Comparison of ENCODE assay signal across 17 cellular contexts in the genomic region with DNA sequence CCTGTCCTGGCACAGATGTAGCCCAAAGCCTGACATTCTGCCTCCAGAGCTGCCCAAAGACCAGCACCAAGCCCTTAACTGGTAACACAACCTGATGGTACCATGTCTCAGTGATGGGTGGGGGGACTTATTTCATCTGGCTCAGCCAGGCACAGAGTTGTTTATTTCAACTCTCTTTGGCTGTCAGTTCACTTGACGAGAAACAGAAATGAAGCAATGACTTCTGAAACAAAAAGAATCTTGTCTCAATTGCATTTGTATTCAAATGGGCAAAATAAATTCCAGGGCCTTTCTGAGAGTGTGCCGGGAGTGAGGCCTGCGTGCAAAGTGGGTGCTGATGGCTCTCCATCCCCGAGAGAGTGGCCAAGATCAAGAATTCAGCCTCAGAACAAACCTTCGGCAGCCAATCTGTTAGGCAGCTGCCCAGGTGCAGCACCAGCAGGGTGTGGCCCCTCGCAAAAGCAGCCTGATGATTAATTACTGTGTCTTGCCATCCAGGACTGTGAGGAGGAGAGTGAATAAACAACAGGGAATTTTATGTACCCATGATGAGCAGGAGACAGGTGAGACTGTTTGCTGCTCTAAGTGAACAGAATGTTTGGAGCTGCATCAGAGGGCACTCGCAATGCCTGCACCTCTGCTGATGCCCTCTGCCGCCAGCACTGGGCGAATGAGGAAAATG.
A peak's percentile ranks its signal among the peaks of the same experiment; 100 is the strongest.
DNase-seq lines count a peak whose midpoint lies in the region; ATAC-seq and TF ChIP-seq lines count a peak whose summit lies in the region.
"Had no signal": no experiment of that assay in that cellular context is flagged by ENCODE, and none has a peak within 500 bp of the region (broad histone marks: within the 10 kb centered on the region; RNA-seq: fewer than 3 reads in every experiment).

No MANE protein-coding gene starts in this region.

- CTCF ChIA-PET in activated naive CD4-positive, alpha-beta T cell treated with anti-CD3 and anti-CD28 coated beads, Interleukin-2, amount 10 ng/mL, durations not matched to agents 7 days and 5 days (lab: Charles Lee) = no interaction called here

- H3K4me1 ChIP-seq in BLaER1 (peaks cover 41% of the 10 kb centered on the region), RWPE2 (ENCODE audit: insufficient read depth, poor library complexity, severe bottlenecking) (peaks cover 46% of the 10 kb centered on the region)
- H3K4me1 ChIP-seq: ascending aorta, Caco-2, pancreas, vagina had no signal

- H3K4me3 ChIP-seq in BLaER1 (no peak overlapping the region), RWPE2 (ENCODE audit: severe bottlenecking) (no peak overlapping the region)
- H3K4me3 ChIP-seq: ascending aorta, pancreas, vagina had no signal

- TF ChIP-seq CTCF in RWPE2 (IDR thresholded peaks at IDR 0.05; ENCODE audit: poor library complexity, severe bottlenecking) = peak; percentile 40
- TF ChIP-seq CTCF in CD14-positive monocyte (IDR thresholded peaks at IDR 0.05) = no peak

- peak; percentile 84 for ATAC-seq in RWPE2 (ENCODE audit: low read depth)
- no peak for ATAC-seq in HG02763 (IDR thresholded peaks at IDR 0.05; ENCODE audit: unreplicated experiment)

- intact Hi-C loops in CD14-positive monocyte (cut with micrococcal nuclease) = loop anchor here in 1 of 2 donors (5.0 kb wide), 1 partner anchor 178 kb away; no protein-coding TSS in a partner anchor

- H3K36me3 ChIP-seq in BLaER1 = no peaks in the 10 kb centered on the region
- no peaks in the 10 kb centered on the region for H3K36me3 ChIP-seq in RWPE2 (ENCODE audit: low read depth)
- H3K36me3 ChIP-seq: ascending aorta, pancreas, vagina had no signal

- H3K27ac ChIP-seq in BLaER1 (no peak overlapping the region), RWPE2 (ENCODE audit: poor library complexity, severe bottlenecking) (peak overlapping the region; percentile 32)
- H3K27ac ChIP-seq: ascending aorta, pancreas, vagina had no signal

- 0 out of 2 replicates have a peak overlapping the region, but pooled peaks have one; percentile 28 for H3K9ac ChIP-seq in BLaER1

- H3K4me3 Mint-ChIP-seq in activated naive CD4-positive, alpha-beta T cell treated with anti-CD3 and anti-CD28 coated beads, Interleukin-2, amount 10 ng/mL, durations not matched to agents 7 days and 5 days = no peak overlapping the region
- H3K4me3 Mint-ChIP-seq in CD14-positive monocyte = no peak overlapping the region

- no peak overlapping the region for H3K27ac Mint-ChIP-seq in activated naive CD4-positive, alpha-beta T cell treated with anti-CD3 and anti-CD28 coated beads, Interleukin-2, amount 10 ng/mL, durations not matched to agents 7 days and 5 days
- peak overlapping the region in 1 of 7 donors; percentile 46 for H3K27ac Mint-ChIP-seq in CD14-positive monocyte

- peaks cover 8% of the 10 kb centered on the region for H3K27me3 Mint-ChIP-seq in activated naive CD4-positive, alpha-beta T cell treated with anti-CD3 and anti-CD28 coated beads, Interleukin-2, amount 10 ng/mL, durations not matched to agents 7 days and 5 days
- peaks cover 0 to 2% (median 0%) of the 10 kb centered on the region in 3 donors for H3K27me3 Mint-ChIP-seq in CD14-positive monocyte (ENCODE audit: low read depth in 3 of 3)

- H3K27me3 ChIP-seq in BLaER1 (no peaks in the 10 kb centered on the region), RWPE2 (ENCODE audit: insufficient read depth, poor library complexity, severe bottlenecking) (no peaks in the 10 kb centered on the region)
- H3K27me3 ChIP-seq: ascending aorta, pancreas, vagina had no signal

- DNase-seq in NCI-H128 (lab: John Stamatoyannopoulos, UW; ENCODE audit: unreplicated experiment) = peak; percentile 5
- no peak for DNase-seq in RWPE2 (ENCODE audit: low spot score)
- DNase-seq in kidney tubule cell (ENCODE audit: low spot score) = peak; percentile 61
- no peak for DNase-seq in activated naive CD4-positive, alpha-beta T cell treated with anti-CD3 and anti-CD28 coated beads, Interleukin-2, amount 10 ng/mL, durations not matched to agents 7 days and 5 days
- no peak for DNase-seq in T-helper 9 cell
- DNase-seq in CD14-positive monocyte (ENCODE audit: low spot score) = no peak
- DNase-seq: activated effector memory CD4-positive, alpha-beta T cell treated with Interleukin-2 at 50 U/mL for 16 hours; Caco-2; kidney glomerular epithelial cell; NCI-H2107; OCI-M1; pancreas; stimulated activated naive CD4-positive, alpha-beta T cell treated with Interleukin-2 at 50 U/mL for 16 hours had no signal

- no peaks in the 10 kb centered on the region for H3K36me3 Mint-ChIP-seq in activated naive CD4-positive, alpha-beta T cell treated with anti-CD3 and anti-CD28 coated beads, Interleukin-2, amount 10 ng/mL, durations not matched to agents 7 days and 5 days
- H3K36me3 Mint-ChIP-seq in CD14-positive monocyte = no peaks in the 10 kb centered on the region

- no peaks in the 10 kb centered on the region for H4K20me1 ChIP-seq in BLaER1

- no peaks in the 10 kb centered on the region for H3K9me3 Mint-ChIP-seq in activated naive CD4-positive, alpha-beta T cell treated with anti-CD3 and anti-CD28 coated beads, Interleukin-2, amount 10 ng/mL, durations not matched to agents 7 days and 5 days
- H3K9me3 Mint-ChIP-seq in CD14-positive monocyte = no peaks in the 10 kb centered on the region

- H3K9me3 ChIP-seq in BLaER1 = no peaks in the 10 kb centered on the region
- H3K9me3 ChIP-seq in RWPE2 (ENCODE audit: severe bottlenecking) = no peaks in the 10 kb centered on the region
- H3K9me3 ChIP-seq: ascending aorta, Caco-2, pancreas, vagina had no signal

- H3K4me1 Mint-ChIP-seq in activated naive CD4-positive, alpha-beta T cell treated with anti-CD3 and anti-CD28 coated beads, Interleukin-2, amount 10 ng/mL, durations not matched to agents 7 days and 5 days = no peaks in the 10 kb centered on the region
- no peaks in the 10 kb centered on the region for H3K4me1 Mint-ChIP-seq in CD14-positive monocyte

- no peak overlapping the region for H3K4me2 ChIP-seq in BLaER1

Comparison
In these comparisons a context has a peak if more than half of its experiments do, and no peak if none do; other contexts are left out.
1. DNase-seq: peak in NCI-H128 (single experiment) and kidney tubule cell (single experiment); none in RWPE2 (single experiment), activated naive CD4-positive, alpha-beta T cell treated with anti-CD3 and anti-CD28 coated beads, Interleukin-2, amount 10 ng/mL, durations not matched to agents 7 days and 5 days (single experiment), T-helper 9 cell (single experiment) and CD14-positive monocyte (single experiment).